ENCODE assay signal across 10 cellular contexts in the genomic region with DNA sequence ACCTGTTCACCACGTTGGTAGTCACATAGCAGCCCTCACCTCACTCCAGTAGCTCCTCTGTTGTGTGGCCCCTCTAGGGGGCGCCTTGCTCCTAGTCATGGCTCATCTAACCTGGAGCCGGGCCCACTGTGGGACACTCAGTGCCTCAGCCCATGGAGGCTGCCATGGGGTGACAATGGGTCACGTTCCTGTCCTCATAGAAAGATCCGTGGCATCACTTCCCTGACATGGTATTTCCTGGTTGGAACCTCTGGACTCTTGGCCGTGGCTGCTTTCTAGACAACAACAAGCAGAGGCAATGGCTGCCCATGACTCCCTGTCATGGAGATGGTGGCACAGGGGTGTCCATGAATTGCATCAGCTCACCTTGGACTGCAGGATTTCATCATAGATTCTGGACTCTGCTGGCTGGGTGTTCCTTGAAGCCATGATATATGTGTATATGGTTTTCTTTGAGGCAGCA. TPM values are rescaled to one million over a fixed set of nuclear protein-coding genes. Genes with fewer than 3 reads are reported as not detected.
DNase-seq lines count a peak whose midpoint lies in the region; ATAC-seq and TF ChIP-seq lines count a peak whose summit lies in the region.
"Had no signal": no experiment of that assay in that cellular context is flagged by ENCODE, and none has a peak within 500 bp of the region (broad histone marks: within the 10 kb centered on the region; RNA-seq: fewer than 3 reads in every experiment).

No MANE protein-coding gene starts in this region.

- intact Hi-C loops in vagina (cut with DNase I), result no loop called here

- H3K9me3 ChIP-seq in vagina, result no peaks in the 10 kb centered on the region
- H3K9me3 ChIP-seq: heart right ventricle had no signal

- no peaks in the 10 kb centered on the region for H3K27me3 ChIP-seq in vagina

- H3K4me1 ChIP-seq in vagina, result no peaks in the 10 kb centered on the region

- peak; percentile 38 for DNase-seq in GDM1 (lab: John Stamatoyannopoulos, UW)
- DNase-seq in T follicular helper cell (ENCODE audit: low read depth), result peak; percentile 36
- DNase-seq in activated gamma-delta T cell treated with anti-CD3 and anti-CD28 coated beads, Interleukin-2, amount 50 U/mL, for 16 hours (ENCODE audit: low read depth), result peak; percentile 42
- DNase-seq in stimulated activated CD4-positive, alpha-beta T cell treated with anti-CD3 and anti-CD28 coated beads, Interleukin-1b, Interleukin-23, amount 100 ng/mL, for 24 hours (ENCODE audit: low read depth in 4 of 4, low spot score in 1 of 4), result peak in 3 of 4 experiments; percentile 29 to 50 (median 35)
- no peak for DNase-seq in vagina (ENCODE audit: extremely low spot score in 2 of 2)
- DNase-seq in COLO668 (lab: John Stamatoyannopoulos, UW; ENCODE audit: unreplicated experiment), result no peak
- DNase-seq in NCI-H2171 (lab: John Stamatoyannopoulos, UW), result no peak

- no peak for ATAC-seq in GM18519 (IDR thresholded peaks at IDR 0.05; ENCODE audit: low FRiP score, unreplicated experiment)
- ATAC-seq: heart right ventricle had no signal

- TF ChIP-seq POLR2A in vagina (IDR thresholded peaks at IDR 0.05), result no peak

- H3K4me3 ChIP-seq in vagina, result no peak overlapping the region
- H3K4me3 ChIP-seq: heart right ventricle had no signal

- TF ChIP-seq CTCF in vagina (IDR thresholded peaks at IDR 0.05), result no peak

- H3K36me3 ChIP-seq in vagina, result no peaks in the 10 kb centered on the region

- no peak overlapping the region for H3K27ac ChIP-seq in vagina
- H3K27ac ChIP-seq: heart right ventricle, HL-60 had no signal

RNA-seq across cellular contexts. Expression of gene SLAMF6, which starts 27.5 kb away (rescaled TPM):
- 8.6 TPM for total RNA-seq in vagina

RNA-seq across cellular contexts. Expression of gene CD84, which starts 28.7 kb away (rescaled TPM):
- 8.1 TPM for total RNA-seq in vagina

Comparison
In these comparisons a context has a peak if more than half of its experiments do, and no peak if none do; other contexts are left out.
1. DNase-seq: peak in GDM1 (single experiment), T follicular helper cell (single experiment), activated gamma-delta T cell treated with anti-CD3 and anti-CD28 coated beads, Interleukin-2, amount 50 U/mL, for 16 hours (single experiment) and stimulated activated CD4-positive, alpha-beta T cell treated with anti-CD3 and anti-CD28 coated beads, Interleukin-1b, Interleukin-23, amount 100 ng/mL, for 24 hours (3 of 4); none in vagina (0 of 2), COLO668 (single experiment) and NCI-H2171 (single experiment).